Comparison of ENCODE assay signal across 8 cellular contexts in genomic region chr1:172818841-172819527, GRCh38.
A peak's percentile ranks its signal among the peaks of the same experiment; 100 is the strongest.
DNase-seq lines count a peak whose midpoint lies in the region; ATAC-seq and TF ChIP-seq lines count a peak whose summit lies in the region.

No MANE protein-coding gene starts in this region.

- DNase-seq in immature natural killer cell, result peak; percentile 53 to 67 (median 56)
- no peak for DNase-seq in cerebellar cortex (ENCODE audit: low spot score)
- no peak for DNase-seq in uterus
- no peak for DNase-seq in glomerular visceral epithelial cell (ENCODE audit: extremely low spot score)
- no peak for DNase-seq in NCI-H526 (lab: John Stamatoyannopoulos, UW)

- H3K4me3 Mint-ChIP-seq in T-helper 1 cell treated with Interleukin-12 subunit alpha and Interleukin-12 subunit beta and Interleukin-4 antibody, amounts not matched to agents 30 μg/mL and 1 μg/mL, for 36 hours, result peak overlapping the region; percentile 26
- H3K4me3 Mint-ChIP-seq in immature natural killer cell, result peak overlapping the region; percentile 63 to 78 (median 71)

- ATAC-seq in GM19043 (IDR thresholded peaks at IDR 0.05; ENCODE audit: low read depth, unreplicated experiment), result peak; percentile 93
- ATAC-seq in HG02970 (IDR thresholded peaks at IDR 0.05; ENCODE audit: low FRiP score, unreplicated experiment), result peak; percentile 92

- intact Hi-C loops in uterus (cut with DNase I; ENCODE audit: low total_unique reads), result no loop called here

- no peaks in the 10 kb centered on the region for H3K4me1 ChIP-seq in uterus

- TF ChIP-seq CTCF in uterus (IDR thresholded peaks at IDR 0.05), result no peak

- no peaks in the 10 kb centered on the region for H3K9me3 ChIP-seq in uterus

- peaks cover 24% of the 10 kb centered on the region for H3K9me3 Mint-ChIP-seq in T-helper 1 cell treated with Interleukin-12 subunit alpha and Interleukin-12 subunit beta and Interleukin-4 antibody, amounts not matched to agents 30 μg/mL and 1 μg/mL, for 36 hours
- peaks cover 0 to 2% (median 0%) of the 10 kb centered on the region in 6 donors for H3K9me3 Mint-ChIP-seq in immature natural killer cell

- H3K27me3 ChIP-seq in uterus, result no peaks in the 10 kb centered on the region

- no peak for TF ChIP-seq POLR2A in uterus (IDR thresholded peaks at IDR 0.05)

- H3K27ac Mint-ChIP-seq in T-helper 1 cell treated with Interleukin-12 subunit alpha and Interleukin-12 subunit beta and Interleukin-4 antibody, amounts not matched to agents 30 μg/mL and 1 μg/mL, for 36 hours, result peak overlapping the region; percentile 88
- H3K27ac Mint-ChIP-seq in immature natural killer cell, result peak overlapping the region; percentile 86 to 97 (median 93)

- H3K36me3 ChIP-seq in uterus, result no peaks in the 10 kb centered on the region

- H3K4me3 ChIP-seq in uterus, result no peak overlapping the region

- peaks cover 14% of the 10 kb centered on the region for H3K36me3 Mint-ChIP-seq in T-helper 1 cell treated with Interleukin-12 subunit alpha and Interleukin-12 subunit beta and Interleukin-4 antibody, amounts not matched to agents 30 μg/mL and 1 μg/mL, for 36 hours (ENCODE audit: low read depth)
- peaks cover 0 to 3% (median 0%) of the 10 kb centered on the region in 3 donors for H3K36me3 Mint-ChIP-seq in immature natural killer cell

- peaks cover 14% of the 10 kb centered on the region for H3K27me3 Mint-ChIP-seq in T-helper 1 cell treated with Interleukin-12 subunit alpha and Interleukin-12 subunit beta and Interleukin-4 antibody, amounts not matched to agents 30 μg/mL and 1 μg/mL, for 36 hours (ENCODE audit: low read depth)
- peaks cover 0 to 5% (median 0%) of the 10 kb centered on the region in 3 donors for H3K27me3 Mint-ChIP-seq in immature natural killer cell (ENCODE audit: low read depth in 3 of 3)

- peaks cover 30% of the 10 kb centered on the region for H3K4me1 Mint-ChIP-seq in T-helper 1 cell treated with Interleukin-12 subunit alpha and Interleukin-12 subunit beta and Interleukin-4 antibody, amounts not matched to agents 30 μg/mL and 1 μg/mL, for 36 hours (ENCODE audit: low read depth)
- H3K4me1 Mint-ChIP-seq in immature natural killer cell, result peaks cover 56 to 68% of the 10 kb centered on the region in 2 donors

- H3K27ac ChIP-seq in uterus, result no peak overlapping the region

Comparison
In these comparisons a context has a peak if more than half of its experiments do, and no peak if none do; other contexts are left out.
1. DNase-seq: peak in immature natural killer cell (3 of 3); none in cerebellar cortex (single experiment), uterus (0 of 2), glomerular visceral epithelial cell (single experiment) and NCI-H526 (0 of 2).